In genomic region chrX:18422325-18422724, GRCh38 we compare ENCODE assay signal across 1 cellular context.
A peak's percentile ranks its signal among the peaks of the same experiment; 100 is the strongest.
TF ChIP-seq lines count a peak whose summit lies in the region.

No MANE protein-coding gene starts in this region.

TF ChIP-seq in K562, 482 proteins besides CTCF, POLR2A, EP300 and RAD21 (continued from another document):
- peak; percentile 55 for TF ChIP-seq ATF3 (IDR thresholded peaks at IDR 0.05)
- no peak for TF ChIP-seq ATF3 (CRISPR knock-in tag; conservative IDR thresholded peaks at IDR 0.05)
